Comparison of ENCODE assay signal across 7 cellular contexts in genomic region chr2:84022810-84023431, GRCh38.
DNase-seq lines count a peak whose midpoint lies in the region; ATAC-seq and TF ChIP-seq lines count a peak whose summit lies in the region.

No MANE protein-coding gene starts in this region.

- H3K4me3 ChIP-seq in brain microvascular endothelial cell (ENCODE audit: low read depth, low read length) (no peak overlapping the region), lower lobe of right lung (no peak overlapping the region)

- TF ChIP-seq CTCF in brain microvascular endothelial cell (IDR thresholded peaks at IDR 0.05; ENCODE audit: low read depth, low read length, missing control alignments) (peak; percentile 56), lower lobe of right lung (IDR thresholded peaks at IDR 0.05) (peak; percentile 59)

- H3K27me3 ChIP-seq in brain microvascular endothelial cell (replicated peaks) = no peaks in the 10 kb centered on the region
- no peaks in the 10 kb centered on the region for H3K27me3 ChIP-seq in lower lobe of right lung (ENCODE audit: low read depth)

- intact Hi-C loops in lower lobe of right lung (cut with DNase I) = no loop called here

- in situ Hi-C loops in brain microvascular endothelial cell (cut with HindIII; ENCODE audit: low pct_ligation_motif_present, low sequenced_read_pairs) = no loop called here

- DNase-seq in DMS114 treated with DMSO at 0.1 percent for 48 hours (lab: John Stamatoyannopoulos, UW; ENCODE audit: unreplicated experiment) = peak; percentile 60
- peak; percentile 5 for DNase-seq in H4 (ENCODE audit: low spot score)
- DNase-seq in NCI-H446 (lab: John Stamatoyannopoulos, UW) = peak; percentile 43 to 70
- DNase-seq in brain microvascular endothelial cell = peak; percentile 20
- no peak for DNase-seq in lower lobe of right lung
- DNase-seq in stimulated activated CD8-positive, alpha-beta memory T cell treated with anti-CD3 and anti-CD28 coated beads, Interleukin-4, amount 100 ng/mL, for 48 hours = no peak
- DNase-seq in occipital lobe (lab: John Stamatoyannopoulos, UW) = no peak

- ATAC-seq in lower lobe of right lung = no peak

- H3K27ac ChIP-seq in brain microvascular endothelial cell (no peak overlapping the region), lower lobe of right lung (no peak overlapping the region)

- no peaks in the 10 kb centered on the region for H3K4me1 ChIP-seq in lower lobe of right lung

- no peaks in the 10 kb centered on the region for H3K9me3 ChIP-seq in lower lobe of right lung

- no peaks in the 10 kb centered on the region for H3K36me3 ChIP-seq in brain microvascular endothelial cell (replicated peaks)
- no peaks in the 10 kb centered on the region for H3K36me3 ChIP-seq in lower lobe of right lung

Comparison
In these comparisons a context has a peak if more than half of its experiments do, and no peak if none do; other contexts are left out.
1. DNase-seq: peak in DMS114 treated with DMSO at 0.1 percent for 48 hours (single experiment), H4 (single experiment), NCI-H446 (2 of 2) and brain microvascular endothelial cell (single experiment); none in lower lobe of right lung (single experiment), stimulated activated CD8-positive, alpha-beta memory T cell treated with anti-CD3 and anti-CD28 coated beads, Interleukin-4, amount 100 ng/mL, for 48 hours (single experiment) and occipital lobe (single experiment).